ENCODE assay signal across 29 cellular contexts in genomic region chr9:18739127-18739526, GRCh38.
"Had no signal": no experiment of that assay in that cellular context is flagged by ENCODE, and none has a peak within 500 bp of the region (broad histone marks: within the 10 kb centered on the region; RNA-seq: fewer than 3 reads in every experiment).

No MANE protein-coding gene starts in this region.

- H3K27ac ChIP-seq: brain microvascular endothelial cell, coronary artery, dorsolateral prefrontal cortex, esophagus muscularis mucosa, gastroesophageal sphincter, heart right ventricle had no signal

- H3K4me3 ChIP-seq: coronary artery, dorsolateral prefrontal cortex, esophagus muscularis mucosa, gastroesophageal sphincter, heart right ventricle had no signal

- FAIRE-seq: astrocyte, bronchial epithelial cell had no signal

- H3K27me3 ChIP-seq: brain microvascular endothelial cell, dorsolateral prefrontal cortex, esophagus muscularis mucosa, gastroesophageal sphincter, heart right ventricle had no signal

- DNase-seq: activated CD4-positive, alpha-beta memory T cell treated with anti-CD3 and anti-CD28 coated beads, Interleukin-2, amount 10 ng/mL, durations not matched to agents 7 days and 5 days; activated CD4-positive, alpha-beta T cell treated with anti-CD3 and anti-CD28 coated beads for 1 hour; activated CD4-positive, alpha-beta T cell treated with anti-CD3 and anti-CD28 coated beads for 4 hours; activated CD4-positive, alpha-beta T cell treated with anti-CD3 and anti-CD28 coated beads, Interleukin-2, amount 10 ng/mL, durations not matched to agents 7 days and 5 days; activated CD4-positive, alpha-beta T cell treated with anti-CD3 and anti-CD28 coated beads, Interleukin-2, amount 50 U/mL, for 4 hours; activated CD8-positive, alpha-beta memory T cell treated with anti-CD3 and anti-CD28 coated beads, Interleukin-2, amount 50 U/mL, for 48 hours; activated gamma-delta T cell; activated naive CD4-positive, alpha-beta T cell; activated naive CD4-positive, alpha-beta T cell treated with anti-CD3 and anti-CD28 coated beads, Interleukin-2, amount 50 U/mL, for 16 hours; activated T-cell treated with anti-CD3 and anti-CD28 coated beads for 4 hours; activated T-cell treated with anti-CD3 and anti-CD28 coated beads, Interleukin-2, amount 50 U/mL, for 24 hours; activated T-cell treated with anti-CD3 and anti-CD28 coated beads, Interleukin-2, amount 50 U/mL, for 72 hours; amniotic stem cell; anterior cingulate cortex; brain microvascular endothelial cell; dorsolateral prefrontal cortex; effector memory CD4-positive, alpha-beta T cell; endodermal cell; erythroblast; heart right ventricle; T-helper 1 cell; T-helper 17 cell; T1000 had no signal

- H3K9me3 ChIP-seq: esophagus muscularis mucosa, gastroesophageal sphincter, heart right ventricle had no signal

- H3K36me3 ChIP-seq: brain microvascular endothelial cell, esophagus muscularis mucosa, gastroesophageal sphincter, heart right ventricle had no signal

- ATAC-seq: activated T-cell treated with anti-CD3 and anti-CD28 coated beads, Interleukin-2, amount 50 U/mL, for 72 hours; gastroesophageal sphincter; T-helper 17 cell; WTC11 had no signal
